ENCODE assay signal across 24 cellular contexts in the genomic region with DNA sequence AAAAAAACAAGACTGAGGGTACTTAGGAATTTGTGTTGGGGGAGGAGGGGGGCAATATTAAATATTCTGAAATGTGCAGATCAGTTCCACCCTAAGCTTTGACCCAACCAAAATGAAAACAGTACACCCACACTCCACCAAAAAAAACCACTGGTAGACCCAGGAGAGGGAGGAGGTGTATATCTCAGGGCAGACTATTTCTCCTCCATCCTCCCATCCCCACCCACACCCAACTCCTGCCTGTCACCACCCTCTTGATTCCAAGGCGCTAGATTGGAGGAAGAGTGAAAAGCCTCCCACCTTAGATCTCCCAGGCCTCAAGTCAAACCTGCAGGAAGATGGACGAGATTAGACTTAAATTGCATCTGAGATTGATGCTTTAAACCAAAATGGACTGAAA.
DNase-seq lines count a peak whose midpoint lies in the region; ATAC-seq and TF ChIP-seq lines count a peak whose summit lies in the region.
"Had no signal": no experiment of that assay in that cellular context is flagged by ENCODE, and none has a peak within 500 bp of the region (broad histone marks: within the 10 kb centered on the region; RNA-seq: fewer than 3 reads in every experiment).

No MANE protein-coding gene starts in this region.

- H3K4me3 ChIP-seq in GM23338 (no peak overlapping the region), HEK293 (ENCODE audit: low read depth, low read length) (no peak overlapping the region), neuronal stem cell (ENCODE audit: low read length in 2 of 2) (no peak overlapping the region)
- H3K4me3 ChIP-seq: BLaER1, GM12878 had no signal

- H3K27me3 Mint-ChIP-seq in GM23338 (ENCODE audit: insufficient read depth, low read depth, poor library complexity), result peaks cover 8% of the 10 kb centered on the region
- H3K27me3 Mint-ChIP-seq in endothelial cell (ENCODE audit: unreplicated experiment), result peaks cover 10% of the 10 kb centered on the region
- H3K27me3 Mint-ChIP-seq: CD4-positive, CD25-positive, alpha-beta regulatory T cell had no signal

- no peak overlapping the region for H2AK5ac ChIP-seq in neuronal stem cell (ENCODE audit: low read depth, low read length)

- H2AFZ ChIP-seq in GM23338 (peak overlapping the region; percentile 64; the same call in 1 of the 2 replicates), neuronal stem cell (ENCODE audit: low read length) (peak overlapping the region; percentile 62)

- TF ChIP-seq CTCF in GM23338 (conservative IDR thresholded peaks at IDR 0.05; ENCODE audit: low read depth in 2 of 2), result no peak
- TF ChIP-seq CTCF in HEK293 (tag by site-specific recombination; IDR thresholded peaks at IDR 0.05), result no peak
- TF ChIP-seq CTCF in endothelial cell (IDR thresholded peaks at IDR 0.05; ENCODE audit: unreplicated experiment), result no peak

- no peak overlapping the region for H2BK5ac ChIP-seq in neuronal stem cell (ENCODE audit: low read length)

- H2BK120ac ChIP-seq in neuronal stem cell (ENCODE audit: low read depth, low read length), result no peak overlapping the region

- no peak overlapping the region for H3K4me2 ChIP-seq in GM23338
- H3K4me2 ChIP-seq in neuronal stem cell (ENCODE audit: insufficient read depth, low read length, poor library complexity, severe bottlenecking), result no peak overlapping the region
- H3K4me2 ChIP-seq: BLaER1 had no signal

- DNase-seq in GM23338 (ENCODE audit: low spot score) (no peak), endothelial cell (ENCODE audit: low spot score) (no peak), neuronal stem cell (ENCODE audit: low spot score) (no peak), OCI-M2 (lab: John Stamatoyannopoulos, UW; ENCODE audit: unreplicated experiment) (no peak), NCI-H774 (lab: John Stamatoyannopoulos, UW) (no peak), NCI-H2227 treated with DMSO at 0.1 percent for 48 hours (lab: John Stamatoyannopoulos, UW) (no peak)
- DNase-seq: 8988T; ACHN; BE2C; C1 segment of cervical spinal cord; CD4-positive, alpha-beta memory T cell; CD4-positive, CD25-positive, alpha-beta regulatory T cell; CD8-positive, alpha-beta memory T cell; DMS 273 treated with DMSO at 0.1 percent for 48 hours; DMS153; DMS53; DMS79; DND-41; EL; GDM1 had no signal

- H3K4ac ChIP-seq in neuronal stem cell (ENCODE audit: low read length), result no peak overlapping the region

- no peaks in the 10 kb centered on the region for H3K79me1 ChIP-seq in neuronal stem cell (ENCODE audit: low read depth, low read length)

- H3K27ac Mint-ChIP-seq in GM23338 (no peak overlapping the region), endothelial cell (ENCODE audit: unreplicated experiment) (peak overlapping the region; percentile 88)
- H3K27ac Mint-ChIP-seq: CD14-positive monocyte; CD4-positive, alpha-beta memory T cell; CD4-positive, CD25-positive, alpha-beta regulatory T cell; CD8-positive, alpha-beta memory T cell had no signal

- no peaks in the 10 kb centered on the region for H3F3A ChIP-seq in GM23338 (replicated peaks; ENCODE audit: low read depth)

- H3K9me3 ChIP-seq in HEK293 (ENCODE audit: control insufficient read depth, insufficient read depth, low read depth, low read length) (no peaks in the 10 kb centered on the region), neuronal stem cell (replicated peaks in 1 of 2; ENCODE audit: control insufficient read depth in 2 of 2, insufficient read depth in 1 of 2, low read depth in 1 of 2, low read length in 2 of 2) (no peaks in the 10 kb centered on the region)
- H3K9me3 ChIP-seq: BE2C, BLaER1 had no signal

- no peak overlapping the region for H2BK15ac ChIP-seq in neuronal stem cell (ENCODE audit: low read length)

- CTCF ChIA-PET in HEK293 (lab: Yijun Ruan, JAX), result no interaction called here

- H3K27ac ChIP-seq in GM23338 (ENCODE audit: low read depth), result no peak overlapping the region
- H3K27ac ChIP-seq in HEK293 (ENCODE audit: extremely low read depth, low read depth, low read length), result no peak overlapping the region
- no peak overlapping the region for H3K27ac ChIP-seq in neuronal stem cell (replicated peaks; ENCODE audit: low read length)
- H3K27ac ChIP-seq: BLaER1 had no signal

- H3K4me1 ChIP-seq in GM23338 (ENCODE audit: insufficient read depth) (peaks cover 13% of the 10 kb centered on the region), HEK293 (ENCODE audit: control insufficient read depth, insufficient read depth, low read length) (no peaks in the 10 kb centered on the region), neuronal stem cell (ENCODE audit: control insufficient read depth in 2 of 2, insufficient read depth in 1 of 2, low read depth in 1 of 2, low read length in 2 of 2) (no peaks in the 10 kb centered on the region)
- H3K4me1 ChIP-seq: BE2C, BLaER1 had no signal

- H3K36me3 ChIP-seq in GM23338 (ENCODE audit: insufficient read depth) (no peaks in the 10 kb centered on the region), HEK293 (ENCODE audit: control insufficient read depth in 2 of 2, insufficient read depth in 1 of 2, low read length in 2 of 2) (no peaks in the 10 kb centered on the region), neuronal stem cell (replicated peaks in 1 of 2; ENCODE audit: control insufficient read depth in 2 of 2, insufficient read depth in 2 of 2, low read length in 2 of 2) (no peaks in the 10 kb centered on the region)
- H3K36me3 ChIP-seq: BE2C, BLaER1 had no signal

- H3K4me3 Mint-ChIP-seq in GM23338 (no peak overlapping the region), endothelial cell (ENCODE audit: unreplicated experiment) (no peak overlapping the region)
- H3K4me3 Mint-ChIP-seq: CD14-positive monocyte; CD4-positive, alpha-beta memory T cell; CD4-positive, CD25-positive, alpha-beta regulatory T cell; CD8-positive, alpha-beta memory T cell had no signal

- no CpG with 5 or more reads among the region's 2 CpGs for WGBS in neuronal stem cell (ENCODE audit: extremely low coverage in 2 of 2, insufficient read length in 2 of 2, insufficient replicate concordance in 1 of 2), 2 donors

- H3K9me3 Mint-ChIP-seq in GM23338 (no peaks in the 10 kb centered on the region), endothelial cell (ENCODE audit: unreplicated experiment) (no peaks in the 10 kb centered on the region)
- H3K9me3 Mint-ChIP-seq: CD8-positive, alpha-beta memory T cell had no signal

- no peak overlapping the region for H4K91ac ChIP-seq in neuronal stem cell (ENCODE audit: low read depth, low read length, poor library complexity)

- H3K4me1 Mint-ChIP-seq in GM23338 (peaks cover 19% of the 10 kb centered on the region), endothelial cell (ENCODE audit: unreplicated experiment) (peaks cover 41% of the 10 kb centered on the region)
- H3K4me1 Mint-ChIP-seq: CD14-positive monocyte; CD4-positive, alpha-beta memory T cell; CD4-positive, CD25-positive, alpha-beta regulatory T cell; CD8-positive, alpha-beta memory T cell had no signal

- H3K36me3 Mint-ChIP-seq in GM23338 (ENCODE audit: low read depth) (no peaks in the 10 kb centered on the region), endothelial cell (ENCODE audit: low read depth, unreplicated experiment) (no peaks in the 10 kb centered on the region)
- H3K36me3 Mint-ChIP-seq: CD14-positive monocyte; CD4-positive, alpha-beta memory T cell; CD4-positive, CD25-positive, alpha-beta regulatory T cell; CD8-positive, alpha-beta memory T cell had no signal

- H3K9ac ChIP-seq in neuronal stem cell (ENCODE audit: low read depth, low read length, poor library complexity), result no peak overlapping the region
- H3K9ac ChIP-seq: BLaER1 had no signal

- ATAC-seq in GM23338, result no peak
- ATAC-seq: GM12878 had no signal

- POLR2A ChIA-PET in HEK293 (lab: Yijun Ruan, JAX), result no interaction called here

- no peak overlapping the region for H4K8ac ChIP-seq in neuronal stem cell (ENCODE audit: low read depth, low read length)

- H3K23ac ChIP-seq in neuronal stem cell (ENCODE audit: low read depth, low read length, poor library complexity), result no peak overlapping the region

- H3K27me3 ChIP-seq in GM23338 (ENCODE audit: insufficient read depth) (no peaks in the 10 kb centered on the region), neuronal stem cell (ENCODE audit: control insufficient read depth in 3 of 3, insufficient read depth in 3 of 3, low read depth in 1 of 3, low read length in 3 of 3) (no peaks in the 10 kb centered on the region)
- H3K27me3 ChIP-seq: BE2C, BLaER1 had no signal

- peaks cover 9% of the 10 kb centered on the region; the same call in 1 of the 2 replicates for H3K9me2 ChIP-seq in GM23338 (ENCODE audit: insufficient read depth)

- no peak overlapping the region for H3K14ac ChIP-seq in neuronal stem cell (ENCODE audit: low read length)

- no peaks in the 10 kb centered on the region for H4K20me1 ChIP-seq in GM23338 (replicated peaks; ENCODE audit: insufficient read depth)
- H4K20me1 ChIP-seq: BLaER1 had no signal

- no peak overlapping the region for H3K18ac ChIP-seq in neuronal stem cell (ENCODE audit: low read length)

- no peak overlapping the region for H2BK12ac ChIP-seq in neuronal stem cell (ENCODE audit: low read length)

- H3K79me2 ChIP-seq in GM23338 (replicated peaks; ENCODE audit: insufficient read depth), result no peaks in the 10 kb centered on the region

TF ChIP-seq in HEK293, 187 proteins besides CTCF, POLR2A, EP300 and RAD21:
- peak; percentile 61; the same call in 1 of the 2 replicates for TF ChIP-seq EGR2 (tag by site-specific recombination; IDR thresholded peaks at IDR 0.05; ENCODE audit: low read depth)
- no peak for TF ChIP-seq ZNF311 (tag by site-specific recombination; IDR thresholded peaks at IDR 0.05; ENCODE audit: borderline replicate concordance)
TF ChIP-seq in HEK293: peak in this region for 1.
